28 cellular contexts compared by ENCODE assay signal in the genomic region with DNA sequence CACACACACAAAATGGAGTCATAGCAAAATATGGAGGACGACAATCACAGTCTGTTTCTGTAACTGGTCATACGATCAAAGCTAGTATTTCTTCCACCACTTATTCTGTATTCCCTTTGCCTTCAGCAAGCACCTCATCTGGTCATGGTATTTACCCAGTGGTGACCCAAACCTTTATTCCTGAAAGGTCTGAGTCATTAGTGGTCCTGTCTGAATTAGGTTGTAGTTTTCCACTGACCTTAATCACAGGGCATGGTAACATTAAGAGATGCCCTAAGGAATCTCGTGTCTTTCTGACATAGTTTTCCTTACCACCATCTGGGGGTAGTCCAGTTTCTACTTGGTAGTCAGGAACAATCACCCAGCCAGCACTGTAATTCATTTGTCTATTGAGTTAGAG.
"Had no signal": no experiment of that assay in that cellular context is flagged by ENCODE, and none has a peak within 500 bp of the region (broad histone marks: within the 10 kb centered on the region; RNA-seq: fewer than 3 reads in every experiment).

No MANE protein-coding gene starts in this region.

- ATAC-seq: naive thymus-derived CD8-positive, alpha-beta T cell; natural killer cell treated with Interleukin-12 subunit alpha and Interleukin-12 subunit beta and Interleukin-15 and Interleukin-18, amount 100 ng/mL, for 72 hours; pancreas; right cardiac atrium; sciatic nerve; stimulated activated memory B cell treated with anti-CD40 and anti-IgM and Interleukin-4, amounts not matched to agents 10 μg/mL and 1 μg/mL and 100 μg/mL, for 72 hours; stimulated activated naive CD8-positive, alpha-beta T cell treated with anti-CD3 and anti-CD28 coated beads, Interleukin-15, amount 100 ng/mL, for 72 hours; stimulated activated naive CD8-positive, alpha-beta T cell treated with anti-CD3 and anti-CD28 coated beads, Interleukin-15, Interleukin-2, amounts not matched to agents 100 U/mL and 50 U/mL, for 24 hours; upper lobe of right lung had no signal

- DNase-seq: naive thymus-derived CD8-positive, alpha-beta T cell; nephron progenitor cell; nucleus accumbens; pancreas; right cardiac atrium; spleen; stimulated activated CD4-positive, alpha-beta T cell treated with anti-CD3 and anti-CD28 coated beads, Interleukin-12 subunit alpha, Interleukin-12 subunit beta, amount 100 ng/mL, for 4 hours; stimulated activated CD4-positive, alpha-beta T cell treated with anti-CD3 and anti-CD28 coated beads, Interleukin-1b, Interleukin-23, amount 100 ng/mL, for 48 hours; stimulated activated CD4-positive, alpha-beta T cell treated with anti-CD3 and anti-CD28 coated beads, Interleukin-4, amount 100 ng/mL, for 1 hour; stimulated activated CD4-positive, alpha-beta T cell treated with anti-CD3 and anti-CD28 coated beads, Interleukin-4, amount 100 ng/mL, for 4 hours; stimulated activated CD8-positive, alpha-beta memory T cell treated with anti-CD3 and anti-CD28 coated beads, Interleukin-4, amount 100 ng/mL, for 48 hours; stimulated activated naive CD4-positive, alpha-beta T cell; stimulated activated naive CD8-positive, alpha-beta T cell treated with anti-CD3 and anti-CD28 coated beads, Interleukin-15, amount 100 ng/mL, for 72 hours; stimulated activated naive CD8-positive, alpha-beta T cell treated with anti-CD3 and anti-CD28 coated beads, Interleukin-15, Interleukin-2, amounts not matched to agents 100 U/mL and 50 U/mL, for 24 hours; substantia nigra; testis; tibial artery; transverse colon; upper lobe of right lung; uterus had no signal

- FAIRE-seq: pancreas had no signal

- H3K9me3 ChIP-seq: neutrophil, pancreas, prostate gland, spleen, suprapubic skin, testis, tibial artery, transverse colon, upper lobe of right lung, uterus had no signal

- H3K4me1 ChIP-seq: prostate gland, suprapubic skin, testis, tibial artery, upper lobe of right lung, uterus had no signal

- H3K27ac ChIP-seq: neutrophil, pancreas, prostate gland, skin epidermis, suprapubic skin, testis, tibial artery, transverse colon, upper lobe of right lung, uterus had no signal

- H3K36me3 ChIP-seq: neutrophil, pancreas, prostate gland, spleen, suprapubic skin, tibial artery, transverse colon, upper lobe of right lung, uterus had no signal

- H3K4me2 ChIP-seq: smooth muscle cell had no signal

- H3K4me3 ChIP-seq: pancreas, prostate gland, skin epidermis, smooth muscle cell, spleen, suprapubic skin, testis, tibial artery, transverse colon, upper lobe of right lung, uterus had no signal

- H3K27me3 ChIP-seq: neutrophil, pancreas, spleen, suprapubic skin, testis, tibial artery, transverse colon, upper lobe of right lung, uterus had no signal
